Comparison of ENCODE assay signal across 8 cellular contexts in the genomic region with DNA sequence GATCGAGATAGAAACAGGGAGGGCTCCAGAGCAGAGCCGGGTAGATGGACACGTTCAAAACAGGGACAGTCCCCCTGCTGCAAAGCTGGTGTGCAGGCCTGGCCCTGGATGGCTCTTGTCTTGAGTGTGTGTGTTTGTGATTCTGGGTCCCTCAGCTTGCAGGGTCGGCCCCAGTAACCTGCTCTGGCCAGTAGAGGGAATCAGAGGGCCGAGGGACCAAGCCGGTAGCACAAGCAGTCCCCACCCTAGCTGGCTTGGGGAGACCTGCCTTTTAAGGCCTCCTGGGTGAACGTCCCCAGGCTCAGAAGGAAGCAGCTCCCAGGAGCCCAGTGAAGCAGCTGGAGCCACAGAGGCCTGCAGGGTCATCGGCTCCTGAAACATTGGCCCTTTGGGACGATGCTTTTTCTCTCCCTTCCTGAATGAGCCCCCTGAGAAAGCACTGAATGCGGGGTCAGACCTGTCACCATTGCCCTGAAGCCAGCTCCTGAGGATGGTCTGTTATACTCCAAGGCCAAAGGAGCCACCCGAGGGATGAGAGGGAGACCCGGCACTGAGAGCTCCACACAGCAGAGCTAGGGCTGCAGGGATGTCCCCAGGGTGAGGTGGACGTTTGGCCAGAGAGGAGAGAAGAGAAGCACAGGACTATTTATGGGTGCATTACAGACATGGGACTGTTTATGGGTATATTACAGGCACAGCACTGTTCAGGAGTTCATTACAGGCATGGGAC. TPM values are rescaled to one million over a fixed set of nuclear protein-coding genes. Genes with fewer than 3 reads are reported as not detected.
A peak's percentile ranks its signal among the peaks of the same experiment; 100 is the strongest.
DNase-seq lines count a peak whose midpoint lies in the region; ATAC-seq and TF ChIP-seq lines count a peak whose summit lies in the region.

No MANE protein-coding gene starts in this region.

- no peak overlapping the region for H3K23ac ChIP-seq in neuronal stem cell (ENCODE audit: low read depth, low read length, poor library complexity)

- H3K4me1 Mint-ChIP-seq in Calu3 (ENCODE audit: low read depth, unreplicated experiment), result peaks cover 10% of the 10 kb centered on the region
- peaks cover 12% of the 10 kb centered on the region for H3K4me1 Mint-ChIP-seq in activated T-helper 1 cell treated with anti-CD3 and anti-CD28 coated beads, Interleukin-12 subunit alpha, Interleukin-12 subunit beta, Interleukin-2, Interleukin-4 antibody, amounts not matched to agents 30 ng/mL and 10 ng/mL and 1 ng/mL, durations not matched to agents 14 hours and 24 hours and 36 hours (ENCODE audit: low read depth)

- H3K4me1 ChIP-seq in HEK293 (ENCODE audit: control insufficient read depth, insufficient read depth, low read length), result no peaks in the 10 kb centered on the region
- H3K4me1 ChIP-seq in neuronal stem cell (ENCODE audit: control insufficient read depth in 2 of 2, insufficient read depth in 1 of 2, low read depth in 1 of 2, low read length in 2 of 2), result peaks cover 3 to 7% of the 10 kb centered on the region in 2 donors

- H2AK5ac ChIP-seq in neuronal stem cell (ENCODE audit: low read depth, low read length), result no peak overlapping the region

- H3K18ac ChIP-seq in neuronal stem cell (ENCODE audit: low read length), result no peak overlapping the region

- no peak overlapping the region for H2AFZ ChIP-seq in neuronal stem cell (ENCODE audit: low read length)

- no peaks in the 10 kb centered on the region for H3K79me1 ChIP-seq in neuronal stem cell (ENCODE audit: low read depth, low read length)

- no peak overlapping the region for H3K4ac ChIP-seq in neuronal stem cell (ENCODE audit: low read length)

- H4K91ac ChIP-seq in neuronal stem cell (ENCODE audit: low read depth, low read length, poor library complexity), result no peak overlapping the region

- no peak overlapping the region for H4K8ac ChIP-seq in neuronal stem cell (ENCODE audit: low read depth, low read length)

- H3K27ac ChIP-seq in HEK293 (ENCODE audit: extremely low read depth, low read depth, low read length) (no peak overlapping the region), neuronal stem cell (replicated peaks; ENCODE audit: low read length) (no peak overlapping the region)

- TF ChIP-seq CTCF in Calu3 (IDR thresholded peaks at IDR 0.05; ENCODE audit: unreplicated experiment) (peak; percentile 88), HEK293 (tag by site-specific recombination; IDR thresholded peaks at IDR 0.05) (peak; percentile 34; the same call in 1 of the 2 replicates)

- intact Hi-C loops in Calu3 (cut with micrococcal nuclease; ENCODE audit: unreplicated experiment), result loop anchor here (1.0 to 5.0 kb wide), 3 partner anchors 41 to 319 kb away; no protein-coding TSS in a partner anchor
- intact Hi-C loops in activated T-helper 1 cell treated with anti-CD3 and anti-CD28 coated beads, Interleukin-12 subunit alpha, Interleukin-12 subunit beta, Interleukin-2, Interleukin-4 antibody, amounts not matched to agents 30 ng/mL and 10 ng/mL and 1 ng/mL, durations not matched to agents 14 hours and 24 hours and 36 hours (cut with micrococcal nuclease), result no loop called here

- DNase-seq in Calu3 (peak; percentile 79), SW480 (ENCODE audit: low spot score) (peak; percentile 48), epidermal melanocyte (ENCODE audit: insufficient read length, low spot score) (peak; percentile 58), neuronal stem cell (ENCODE audit: low spot score) (peak; percentile 24), NCI-H1092 (lab: John Stamatoyannopoulos, UW) (no peak)
- DNase-seq in activated T-helper 1 cell treated with anti-CD3 and anti-CD28 coated beads, Interleukin-12 subunit alpha, Interleukin-12 subunit beta, Interleukin-2, Interleukin-4 antibody, amounts not matched to agents 30 ng/mL and 10 ng/mL and 1 ng/mL, durations not matched to agents 14 hours and 24 hours and 36 hours (ENCODE audit: low spot score), result no peak

- H3K27me3 Mint-ChIP-seq in Calu3 (ENCODE audit: unreplicated experiment), result peaks cover 19% of the 10 kb centered on the region
- peaks cover 5% of the 10 kb centered on the region for H3K27me3 Mint-ChIP-seq in activated T-helper 1 cell treated with anti-CD3 and anti-CD28 coated beads, Interleukin-12 subunit alpha, Interleukin-12 subunit beta, Interleukin-2, Interleukin-4 antibody, amounts not matched to agents 30 ng/mL and 10 ng/mL and 1 ng/mL, durations not matched to agents 14 hours and 24 hours and 36 hours (ENCODE audit: insufficient read depth)

- peaks cover 0 to 11% (median 9%) of the 10 kb centered on the region in 3 experiments for H3K27me3 ChIP-seq in neuronal stem cell (ENCODE audit: control insufficient read depth in 3 of 3, insufficient read depth in 3 of 3, low read depth in 1 of 3, low read length in 3 of 3)

- H3K27ac Mint-ChIP-seq in Calu3 (ENCODE audit: unreplicated experiment), result no peak overlapping the region
- no peak overlapping the region for H3K27ac Mint-ChIP-seq in activated T-helper 1 cell treated with anti-CD3 and anti-CD28 coated beads, Interleukin-12 subunit alpha, Interleukin-12 subunit beta, Interleukin-2, Interleukin-4 antibody, amounts not matched to agents 30 ng/mL and 10 ng/mL and 1 ng/mL, durations not matched to agents 14 hours and 24 hours and 36 hours

- BruUV-seq in Calu3 (replicated peaks; lab: Mats Ljungman, UMichigan), result no TSS peak

- H3K36me3 ChIP-seq in HEK293 (ENCODE audit: control insufficient read depth in 2 of 2, insufficient read depth in 1 of 2, low read length in 2 of 2), result no peaks in the 10 kb centered on the region
- no peaks in the 10 kb centered on the region for H3K36me3 ChIP-seq in neuronal stem cell (replicated peaks in 1 of 2; ENCODE audit: control insufficient read depth in 2 of 2, insufficient read depth in 2 of 2, low read length in 2 of 2)

- ATAC-seq in GM21367 (IDR thresholded peaks at IDR 0.05; ENCODE audit: unreplicated experiment), result no peak

- no peak overlapping the region for H2BK120ac ChIP-seq in neuronal stem cell (ENCODE audit: low read depth, low read length)

- H3K14ac ChIP-seq in neuronal stem cell (ENCODE audit: low read length), result no peak overlapping the region

- H3K9ac ChIP-seq in neuronal stem cell (ENCODE audit: low read depth, low read length, poor library complexity), result no peak overlapping the region

- peak overlapping the region; percentile 25 for H2BK15ac ChIP-seq in neuronal stem cell (ENCODE audit: low read length)

- POLR2A ChIA-PET in HEK293 (lab: Yijun Ruan, JAX), result no interaction called here

- no peaks in the 10 kb centered on the region for H3K9me3 Mint-ChIP-seq in Calu3 (ENCODE audit: low read depth, unreplicated experiment)
- H3K9me3 Mint-ChIP-seq in activated T-helper 1 cell treated with anti-CD3 and anti-CD28 coated beads, Interleukin-12 subunit alpha, Interleukin-12 subunit beta, Interleukin-2, Interleukin-4 antibody, amounts not matched to agents 30 ng/mL and 10 ng/mL and 1 ng/mL, durations not matched to agents 14 hours and 24 hours and 36 hours, result no peaks in the 10 kb centered on the region

- H3K4me3 Mint-ChIP-seq in Calu3 (ENCODE audit: low read depth, unreplicated experiment), result no peak overlapping the region
- H3K4me3 Mint-ChIP-seq in activated T-helper 1 cell treated with anti-CD3 and anti-CD28 coated beads, Interleukin-12 subunit alpha, Interleukin-12 subunit beta, Interleukin-2, Interleukin-4 antibody, amounts not matched to agents 30 ng/mL and 10 ng/mL and 1 ng/mL, durations not matched to agents 14 hours and 24 hours and 36 hours, result no peak overlapping the region

- no CpG with 5 or more reads among the region's 13 CpGs for WGBS in neuronal stem cell (ENCODE audit: extremely low coverage in 2 of 2, insufficient read length in 2 of 2, insufficient replicate concordance in 1 of 2), 2 donors

- H2BK5ac ChIP-seq in neuronal stem cell (ENCODE audit: low read length), result no peak overlapping the region

- H3K4me3 ChIP-seq in HEK293 (ENCODE audit: low read depth, low read length) (no peak overlapping the region), neuronal stem cell (ENCODE audit: low read length in 2 of 2) (no peak overlapping the region)

- no peak overlapping the region for H3K4me2 ChIP-seq in neuronal stem cell (ENCODE audit: insufficient read depth, low read length, poor library complexity, severe bottlenecking)

- peaks cover 16% of the 10 kb centered on the region for H3K36me3 Mint-ChIP-seq in Calu3 (ENCODE audit: insufficient read depth, unreplicated experiment)
- no peaks in the 10 kb centered on the region for H3K36me3 Mint-ChIP-seq in activated T-helper 1 cell treated with anti-CD3 and anti-CD28 coated beads, Interleukin-12 subunit alpha, Interleukin-12 subunit beta, Interleukin-2, Interleukin-4 antibody, amounts not matched to agents 30 ng/mL and 10 ng/mL and 1 ng/mL, durations not matched to agents 14 hours and 24 hours and 36 hours (ENCODE audit: low read depth)

- H3K9me3 ChIP-seq in HEK293 (ENCODE audit: control insufficient read depth, insufficient read depth, low read depth, low read length), result no peaks in the 10 kb centered on the region
- H3K9me3 ChIP-seq in neuronal stem cell (replicated peaks in 1 of 2; ENCODE audit: control insufficient read depth in 2 of 2, insufficient read depth in 1 of 2, low read depth in 1 of 2, low read length in 2 of 2), result no peaks in the 10 kb centered on the region

- H2BK12ac ChIP-seq in neuronal stem cell (ENCODE audit: low read length), result no peak overlapping the region

- CTCF ChIA-PET in Calu3 (lab: Charles Lee), result interaction anchor here (0.8 to 3.0 kb wide), 11 partner anchors 11 to 343 kb away, joined by 3 to 45 read pairs (median 3); a partner anchor contains a TSS
- CTCF ChIA-PET in HEK293 (lab: Yijun Ruan, JAX), result interaction anchor here (0.7 to 4.6 kb wide), 5 partner anchors 10 to 1078 kb away, joined by 3 to 23 read pairs (median 7); no protein-coding TSS in a partner anchor

RNA-seq across cellular contexts. Expression of a gene that starts 15.4 kb away (rescaled TPM):
- 39.8 and 47.2 TPM in 2 replicates for total RNA-seq in Calu3 (2022)
- 0.03 TPM for polyA plus RNA-seq in neuronal stem cell (2013, experiment 1 of 2)
- polyA plus RNA-seq in neuronal stem cell (2013, experiment 2 of 2), result 0.08 TPM
- not detected in 2 replicates for total RNA-seq in activated T-helper 1 cell treated with anti-CD3 and anti-CD28 coated beads, Interleukin-12 subunit alpha, Interleukin-12 subunit beta, Interleukin-2, Interleukin-4 antibody, amounts not matched to agents 30 ng/mL and 10 ng/mL and 1 ng/mL, durations not matched to agents 14 hours and 24 hours and 36 hours

RNA-seq across cellular contexts. Expression of a gene that starts 57.7 kb away (rescaled TPM):
- total RNA-seq in Calu3 (2022), result 0.07 TPM in 1 of 2 replicates, not detected in the other
- 0.07 TPM for polyA plus RNA-seq in neuronal stem cell (2013, experiment 1 of 2)
- polyA plus RNA-seq in neuronal stem cell (2013, experiment 2 of 2), result 0.08 TPM
- 13.1 and 15.5 TPM in 2 replicates for total RNA-seq in activated T-helper 1 cell treated with anti-CD3 and anti-CD28 coated beads, Interleukin-12 subunit alpha, Interleukin-12 subunit beta, Interleukin-2, Interleukin-4 antibody, amounts not matched to agents 30 ng/mL and 10 ng/mL and 1 ng/mL, durations not matched to agents 14 hours and 24 hours and 36 hours

Comparison
In these comparisons a context has a peak if more than half of its experiments do, and no peak if none do; other contexts are left out.
1. DNase-seq: peak in Calu3 (single experiment), SW480 (single experiment), epidermal melanocyte (single experiment) and neuronal stem cell (single experiment); none in activated T-helper 1 cell treated with anti-CD3 and anti-CD28 coated beads, Interleukin-12 subunit alpha, Interleukin-12 subunit beta, Interleukin-2, Interleukin-4 antibody, amounts not matched to agents 30 ng/mL and 10 ng/mL and 1 ng/mL, durations not matched to agents 14 hours and 24 hours and 36 hours (single experiment) and NCI-H1092 (single experiment).
2. RNA of a gene that starts 15.4 kb away (total RNA-seq): 39.8 to 47.2 TPM in Calu3; not detected in activated T-helper 1 cell treated with anti-CD3 and anti-CD28 coated beads, Interleukin-12 subunit alpha, Interleukin-12 subunit beta, Interleukin-2, Interleukin-4 antibody, amounts not matched to agents 30 ng/mL and 10 ng/mL and 1 ng/mL, durations not matched to agents 14 hours and 24 hours and 36 hours; every median in the first group is over 10 times any median in the second.
3. RNA of a gene that starts 57.7 kb away (total RNA-seq): 13.1 to 15.5 TPM in activated T-helper 1 cell treated with anti-CD3 and anti-CD28 coated beads, Interleukin-12 subunit alpha, Interleukin-12 subunit beta, Interleukin-2, Interleukin-4 antibody, amounts not matched to agents 30 ng/mL and 10 ng/mL and 1 ng/mL, durations not matched to agents 14 hours and 24 hours and 36 hours; 0.07 TPM in Calu3; every median in the first group is over 10 times any median in the second.